In the genomic region with DNA sequence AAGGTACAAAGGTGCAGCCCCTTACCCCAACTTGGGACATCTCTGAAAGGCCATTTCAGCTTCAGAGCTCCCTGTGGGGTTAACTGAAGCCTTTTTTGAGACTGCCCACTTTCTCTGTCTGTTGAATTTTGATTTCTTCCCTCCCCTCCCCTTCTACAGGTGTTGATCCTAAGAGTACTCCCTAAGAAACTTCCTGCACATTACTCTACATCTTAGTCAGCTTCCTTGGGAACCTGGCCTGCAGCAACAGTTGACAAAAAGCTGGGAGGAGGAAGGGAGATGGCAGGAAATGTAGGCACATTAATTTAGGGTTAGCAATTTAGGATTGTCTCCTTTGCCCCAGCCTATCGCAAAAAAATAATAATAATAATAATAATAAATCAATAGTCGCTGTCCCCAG, we compare ENCODE assay signal across 19 cellular contexts. TPM values are rescaled to one million over a fixed set of nuclear protein-coding genes. Genes with fewer than 3 reads are reported as not detected.
DNase-seq lines count a peak whose midpoint lies in the region; ATAC-seq and TF ChIP-seq lines count a peak whose summit lies in the region.
"Had no signal": no experiment of that assay in that cellular context is flagged by ENCODE, and none has a peak within 500 bp of the region (broad histone marks: within the 10 kb centered on the region; RNA-seq: fewer than 3 reads in every experiment).

No MANE protein-coding gene starts in this region.

- peaks cover 0 to 26% (median 11%) of the 10 kb centered on the region in 4 donors for H3K4me1 ChIP-seq in stomach

- DNase-seq in stimulated activated naive CD8-positive, alpha-beta T cell treated with anti-CD3 and anti-CD28 coated beads, Interleukin-15, Interleukin-2, amounts not matched to agents 100 U/mL and 50 U/mL, for 24 hours, result no peak
- DNase-seq in immature natural killer cell, result no peak
- DNase-seq in type B pancreatic cell (ENCODE audit: extremely low spot score, unreplicated experiment), result no peak
- DNase-seq in stomach, result no peak
- DNase-seq in SHP77 treated with DMSO at 0.1 percent for 48 hours (lab: John Stamatoyannopoulos, UW), result no peak
- DNase-seq in RKO (ENCODE audit: low spot score), result no peak
- DNase-seq: AML-193, GOT3, MG63, NCI-H1105 treated with DMSO at 0.1 percent for 48 hours, NCI-H187, NCI-H446 treated with DMSO at 0.1 percent for 48 hours, NCI-H748 treated with DMSO at 0.1 percent for 48 hours, Peyer's patch, SIG-M5 had no signal

- peaks cover 3 to 11% (median 8%) of the 10 kb centered on the region in 4 donors for H3K36me3 ChIP-seq in stomach
- H3K36me3 ChIP-seq: MG63 had no signal

- TF ChIP-seq CTCF in type B pancreatic cell (conservative IDR thresholded peaks at IDR 0.05), result no peak
- TF ChIP-seq CTCF in stomach (IDR thresholded peaks at IDR 0.05), result no peak

- no peaks in the 10 kb centered on the region for H3K27me3 ChIP-seq in stomach
- H3K27me3 ChIP-seq: MG63, Peyer's patch had no signal

- ATAC-seq in stimulated activated naive CD8-positive, alpha-beta T cell treated with anti-CD3 and anti-CD28 coated beads, Interleukin-15, Interleukin-2, amounts not matched to agents 100 U/mL and 50 U/mL, for 24 hours, result no peak
- ATAC-seq in activated T-helper 17 cell treated with anti-CD3 and anti-CD28 coated beads, Interleukin-2, amount 50 U/mL, for 72 hours (replicated peaks), result no peak

- 87 to 100% (median 97%) methylated on average over 2 of the region's 2 CpGs for WGBS in stomach, 5 donors

- no peaks in the 10 kb centered on the region for H3K9me3 ChIP-seq in stomach
- H3K9me3 ChIP-seq: MG63, Peyer's patch had no signal

- no peaks in the 10 kb centered on the region for H3K27me3 Mint-ChIP-seq in stimulated activated naive CD8-positive, alpha-beta T cell treated with anti-CD3 and anti-CD28 coated beads, Interleukin-15, Interleukin-2, amounts not matched to agents 100 ng/mL and 50 ng/mL, for 24 hours
- H3K27me3 Mint-ChIP-seq in activated T-helper 17 cell treated with anti-CD3 and anti-CD28 coated beads, Interleukin-2, amount 50 U/mL, for 72 hours, result no peaks in the 10 kb centered on the region
- H3K27me3 Mint-ChIP-seq in immature natural killer cell (ENCODE audit: low read depth in 3 of 3), result peaks cover 14 to 22% (median 21%) of the 10 kb centered on the region in 3 donors
- no peaks in the 10 kb centered on the region for H3K27me3 Mint-ChIP-seq in type B pancreatic cell

- peaks cover 4% of the 10 kb centered on the region for H3K36me3 Mint-ChIP-seq in stimulated activated naive CD8-positive, alpha-beta T cell treated with anti-CD3 and anti-CD28 coated beads, Interleukin-15, Interleukin-2, amounts not matched to agents 100 ng/mL and 50 ng/mL, for 24 hours (ENCODE audit: low read depth)
- peaks cover 15% of the 10 kb centered on the region for H3K36me3 Mint-ChIP-seq in activated T-helper 17 cell treated with anti-CD3 and anti-CD28 coated beads, Interleukin-2, amount 50 U/mL, for 72 hours (ENCODE audit: low read depth)
- no peaks in the 10 kb centered on the region for H3K36me3 Mint-ChIP-seq in immature natural killer cell
- peaks cover 3% of the 10 kb centered on the region for H3K36me3 Mint-ChIP-seq in type B pancreatic cell

- no peak overlapping the region for H3K4me3 Mint-ChIP-seq in stimulated activated naive CD8-positive, alpha-beta T cell treated with anti-CD3 and anti-CD28 coated beads, Interleukin-15, Interleukin-2, amounts not matched to agents 100 ng/mL and 50 ng/mL, for 24 hours
- peak overlapping the region; percentile 98 for H3K4me3 Mint-ChIP-seq in activated T-helper 17 cell treated with anti-CD3 and anti-CD28 coated beads, Interleukin-2, amount 50 U/mL, for 72 hours
- H3K4me3 Mint-ChIP-seq in immature natural killer cell (no peak overlapping the region), type B pancreatic cell (no peak overlapping the region)

- intact Hi-C loops in stomach (cut with DNase I; ENCODE audit: low total_unique reads), result no loop called here

- no peaks in the 10 kb centered on the region for H3K9me3 Mint-ChIP-seq in stimulated activated naive CD8-positive, alpha-beta T cell treated with anti-CD3 and anti-CD28 coated beads, Interleukin-15, Interleukin-2, amounts not matched to agents 100 ng/mL and 50 ng/mL, for 24 hours
- H3K9me3 Mint-ChIP-seq in activated T-helper 17 cell treated with anti-CD3 and anti-CD28 coated beads, Interleukin-2, amount 50 U/mL, for 72 hours, result no peaks in the 10 kb centered on the region
- H3K9me3 Mint-ChIP-seq in immature natural killer cell (no peaks in the 10 kb centered on the region), type B pancreatic cell (no peaks in the 10 kb centered on the region)

- no peak for TF ChIP-seq EP300 in stomach (IDR thresholded peaks at IDR 0.05)

- TF ChIP-seq POLR2A in stomach (IDR thresholded peaks at IDR 0.05), result no peak

- no peak overlapping the region for H3K27ac ChIP-seq in stomach
- H3K27ac ChIP-seq: HL-60 had no signal

- H3K4me3 ChIP-seq in stomach, result no peak overlapping the region
- H3K4me3 ChIP-seq: MG63, Peyer's patch had no signal

- H3K27ac Mint-ChIP-seq in stimulated activated naive CD8-positive, alpha-beta T cell treated with anti-CD3 and anti-CD28 coated beads, Interleukin-15, Interleukin-2, amounts not matched to agents 100 ng/mL and 50 ng/mL, for 24 hours, result peak overlapping the region; percentile 65
- no peak overlapping the region for H3K27ac Mint-ChIP-seq in activated T-helper 17 cell treated with anti-CD3 and anti-CD28 coated beads, Interleukin-2, amount 50 U/mL, for 72 hours
- H3K27ac Mint-ChIP-seq in immature natural killer cell (peak overlapping the region in 5 of 6 donors; percentile 62 to 99 (median 94)), type B pancreatic cell (peak overlapping the region; percentile 80)

- H3K4me1 Mint-ChIP-seq in stimulated activated naive CD8-positive, alpha-beta T cell treated with anti-CD3 and anti-CD28 coated beads, Interleukin-15, Interleukin-2, amounts not matched to agents 100 ng/mL and 50 ng/mL, for 24 hours (ENCODE audit: low read depth), result peaks cover 28% of the 10 kb centered on the region
- peaks cover 10% of the 10 kb centered on the region for H3K4me1 Mint-ChIP-seq in activated T-helper 17 cell treated with anti-CD3 and anti-CD28 coated beads, Interleukin-2, amount 50 U/mL, for 72 hours
- H3K4me1 Mint-ChIP-seq in immature natural killer cell (peaks cover 42% of the 10 kb centered on the region in 2 donors), type B pancreatic cell (ENCODE audit: unreplicated experiment) (peaks cover 4% of the 10 kb centered on the region)

RNA-seq across cellular contexts. Expression of gene IDS, which starts 1.2 kb away (rescaled TPM):
- 100 to 1,000 TPM in 1 of 2 donors, 10 to 100 TPM in 1; 91.4 to 127 TPM for total RNA-seq in activated T-helper 17 cell treated with anti-CD3 and anti-CD28 coated beads, Interleukin-2, amount 50 U/mL, for 72 hours
- polyA plus RNA-seq in immature natural killer cell (100 to 1,000 TPM; 143 to 230 (median 163) TPM), stomach (10 to 100 TPM; 18.0 to 50.4 (median 32.9) TPM)
- total RNA-seq in type B pancreatic cell (ENCODE audit: low replicate concordance) (46.8 and 173 TPM in 2 replicates), stomach (100 to 1,000 TPM in 1 of 5 donors, 10 to 100 TPM in 3, 1 to 10 TPM in 1; 8.7 to 138 (median 66.4) TPM)

RNA-seq across cellular contexts. Expression of gene EOLA1, which starts 34.5 kb away (rescaled TPM):
- 10 to 100 TPM; 42.7 to 53.2 TPM for total RNA-seq in activated T-helper 17 cell treated with anti-CD3 and anti-CD28 coated beads, Interleukin-2, amount 50 U/mL, for 72 hours
- polyA plus RNA-seq in immature natural killer cell (10 to 100 TPM; 39.9 to 58.6 (median 45.7) TPM), stomach (10 to 100 TPM; 17.9 to 27.0 (median 21.5) TPM)
- total RNA-seq in type B pancreatic cell (ENCODE audit: low replicate concordance) (20.7 and 30.5 TPM in 2 replicates), stomach (10 to 100 TPM in 3 of 5 donors, 1 to 10 TPM in 2; 1.2 to 23.5 (median 13.4) TPM)

RNA-seq across cellular contexts. Expression of gene HSFX3, which starts 43.4 kb away (rescaled TPM):
- total RNA-seq in activated T-helper 17 cell treated with anti-CD3 and anti-CD28 coated beads, Interleukin-2, amount 50 U/mL, for 72 hours, result not detected
- polyA plus RNA-seq in immature natural killer cell (not detected), stomach (not detected)
- total RNA-seq in type B pancreatic cell (ENCODE audit: low replicate concordance) (not detected in 2 replicates), stomach (under 1 TPM in 1 of 5 donors, not detected in 4; 0.72 TPM)
- total RNA-seq: A673, Peyer's patch had no signal
